ENCODE assay signal across 17 cellular contexts in genomic region chr1:226135709-226136108, GRCh38. TPM values are rescaled to one million over a fixed set of nuclear protein-coding genes. Genes with fewer than 3 reads are reported as not detected.
A peak's percentile ranks its signal among the peaks of the same experiment; 100 is the strongest.
DNase-seq lines count a peak whose midpoint lies in the region; ATAC-seq and TF ChIP-seq lines count a peak whose summit lies in the region.
"Had no signal": no experiment of that assay in that cellular context is flagged by ENCODE, and none has a peak within 500 bp of the region (broad histone marks: within the 10 kb centered on the region; RNA-seq: fewer than 3 reads in every experiment).

No MANE protein-coding gene starts in this region.

- H3K27ac Mint-ChIP-seq in stimulated activated naive B cell treated with anti-CD40 and anti-IgM and Interleukin-4, amounts not matched to agents 10 μg/mL and 1 μg/mL and 100 μg/mL, for 72 hours = peak overlapping the region; percentile 59
- H3K27ac Mint-ChIP-seq: activated naive CD4-positive, alpha-beta T cell treated with anti-CD3 and anti-CD28 coated beads for 36 hours; stimulated activated effector memory CD8-positive, alpha-beta T cell treated with anti-CD3 and anti-CD28 coated beads, Interleukin-12 subunit alpha, Interleukin-12 subunit beta, amount 100 ng/mL, for 72 hours had no signal

- H3K9me3 ChIP-seq in Panc1 (ENCODE audit: control insufficient read depth, insufficient read depth, low read depth, low read length) (no peaks in the 10 kb centered on the region), lower lobe of right lung (no peaks in the 10 kb centered on the region)
- H3K9me3 ChIP-seq: A549, ascending aorta, uterus had no signal

- CTCF ChIA-PET in Panc1 (lab: Charles Lee) = no interaction called here

- H3K27me3 Mint-ChIP-seq in stimulated activated naive B cell treated with anti-CD40 and anti-IgM and Interleukin-4, amounts not matched to agents 10 μg/mL and 1 μg/mL and 100 μg/mL, for 72 hours = no peaks in the 10 kb centered on the region

- in situ Hi-C loops in Panc1 (cut with HindIII; ENCODE audit: low pct_unique_long_range_greater_than_20kb, low sequenced_read_pairs) = no loop called here

- no peak overlapping the region for H3K4me3 ChIP-seq in Panc1 (ENCODE audit: low read depth in 2 of 2, low read length in 2 of 2)
- H3K4me3 ChIP-seq in lower lobe of right lung = no peak overlapping the region
- H3K4me3 ChIP-seq: A549, SK-N-MC, uterus had no signal

- intact Hi-C loops in Panc1 (cut with micrococcal nuclease; ENCODE audit: unreplicated experiment) = no loop called here
- intact Hi-C loops in lower lobe of right lung (cut with DNase I) = no loop called here

- ATAC-seq in Panc1 = peak; percentile 17; the same call in 1 of the 2 replicates
- no peak for ATAC-seq in lower lobe of right lung
- ATAC-seq in stimulated activated naive B cell treated with anti-CD40 and anti-IgM and Interleukin-4, amounts not matched to agents 10 μg/mL and 1 μg/mL and 100 μg/mL, for 72 hours (replicated peaks) = no peak
- ATAC-seq: stimulated activated effector memory CD8-positive, alpha-beta T cell treated with anti-CD3 and anti-CD28 coated beads, Interleukin-12 subunit alpha, Interleukin-12 subunit beta, amount 100 ng/mL, for 72 hours had no signal

- no peak overlapping the region for H3K4me3 Mint-ChIP-seq in stimulated activated naive B cell treated with anti-CD40 and anti-IgM and Interleukin-4, amounts not matched to agents 10 μg/mL and 1 μg/mL and 100 μg/mL, for 72 hours
- H3K4me3 Mint-ChIP-seq: activated naive CD4-positive, alpha-beta T cell treated with anti-CD3 and anti-CD28 coated beads for 36 hours; stimulated activated effector memory CD8-positive, alpha-beta T cell treated with anti-CD3 and anti-CD28 coated beads, Interleukin-12 subunit alpha, Interleukin-12 subunit beta, amount 100 ng/mL, for 72 hours had no signal

- H3K36me3 ChIP-seq in Panc1 (ENCODE audit: control insufficient read depth, insufficient read depth, low read length) (no peaks in the 10 kb centered on the region), lower lobe of right lung (no peaks in the 10 kb centered on the region)
- H3K36me3 ChIP-seq: ascending aorta, uterus had no signal

- peak; percentile 2 for DNase-seq in SHP77 treated with DMSO at 0.1 percent for 48 hours (lab: John Stamatoyannopoulos, UW)
- no peak for DNase-seq in SHP77 (lab: John Stamatoyannopoulos, UW)
- no peak for DNase-seq in Panc1 (ENCODE audit: low read depth, low spot score)
- no peak for DNase-seq in lower lobe of right lung
- no peak for DNase-seq in stimulated activated naive B cell treated with anti-CD40 and anti-IgM and Interleukin-4, amounts not matched to agents 10 μg/mL and 1 μg/mL and 100 μg/mL, for 72 hours
- DNase-seq in NCI-H526 treated with DMSO at 0.1 percent for 48 hours (lab: John Stamatoyannopoulos, UW) = no peak
- no peak for DNase-seq in SKM-1 treated with dmso at 0.1 percent for 144 hours (lab: John Stamatoyannopoulos, UW; ENCODE audit: unreplicated experiment)
- no peak for DNase-seq in SIG-M5 (lab: John Stamatoyannopoulos, UW)
- DNase-seq: activated CD4-positive, alpha-beta T cell treated with anti-CD3 and anti-CD28 coated beads for 48 hours; activated naive CD4-positive, alpha-beta T cell treated with anti-CD3 and anti-CD28 coated beads for 36 hours; H9; Kasumi-1 had no signal

- H3K4me1 ChIP-seq in Panc1 (ENCODE audit: control insufficient read depth, insufficient read depth, low read length) = no peaks in the 10 kb centered on the region
- peaks cover 24% of the 10 kb centered on the region for H3K4me1 ChIP-seq in lower lobe of right lung
- H3K4me1 ChIP-seq: uterus had no signal

- H3K4me1 Mint-ChIP-seq in stimulated activated naive B cell treated with anti-CD40 and anti-IgM and Interleukin-4, amounts not matched to agents 10 μg/mL and 1 μg/mL and 100 μg/mL, for 72 hours = peaks cover 31 to 52% of the 10 kb centered on the region in 2 donors
- H3K4me1 Mint-ChIP-seq: stimulated activated effector memory CD8-positive, alpha-beta T cell treated with anti-CD3 and anti-CD28 coated beads, Interleukin-12 subunit alpha, Interleukin-12 subunit beta, amount 100 ng/mL, for 72 hours had no signal

- no TSS peak for BruUV-seq in Panc1 (replicated peaks; lab: Mats Ljungman, UMichigan)

- H3K9me3 Mint-ChIP-seq in stimulated activated naive B cell treated with anti-CD40 and anti-IgM and Interleukin-4, amounts not matched to agents 10 μg/mL and 1 μg/mL and 100 μg/mL, for 72 hours = peaks cover 4 to 6% of the 10 kb centered on the region in 2 donors
- H3K9me3 Mint-ChIP-seq: activated naive CD4-positive, alpha-beta T cell treated with anti-CD3 and anti-CD28 coated beads for 36 hours; H9; stimulated activated effector memory CD8-positive, alpha-beta T cell treated with anti-CD3 and anti-CD28 coated beads, Interleukin-12 subunit alpha, Interleukin-12 subunit beta, amount 100 ng/mL, for 72 hours had no signal

- TF ChIP-seq CTCF in Panc1 (IDR thresholded peaks at IDR 0.05) (no peak), lower lobe of right lung (IDR thresholded peaks at IDR 0.05) (no peak)

- H3K36me3 Mint-ChIP-seq in stimulated activated naive B cell treated with anti-CD40 and anti-IgM and Interleukin-4, amounts not matched to agents 10 μg/mL and 1 μg/mL and 100 μg/mL, for 72 hours = peaks cover 3 to 9% of the 10 kb centered on the region in 2 donors

- no peak overlapping the region for H3K27ac ChIP-seq in Panc1 (ENCODE audit: low read length)
- peak overlapping the region; percentile 15 for H3K27ac ChIP-seq in lower lobe of right lung
- H3K27ac ChIP-seq: ascending aorta, SK-N-MC, uterus had no signal

- no peaks in the 10 kb centered on the region for H3K27me3 ChIP-seq in Panc1 (ENCODE audit: control insufficient read depth, insufficient read depth, low read length)
- H3K27me3 ChIP-seq in lower lobe of right lung (ENCODE audit: low read depth) = no peaks in the 10 kb centered on the region
- H3K27me3 ChIP-seq: ascending aorta, uterus had no signal

- POLR2A ChIA-PET in Panc1 (lab: Charles Lee) = no interaction called here

RNA-seq across cellular contexts. Expression of gene ACBD3, which starts 50.8 kb away (rescaled TPM):
- total RNA-seq in Panc1 (2021; ENCODE audit: unreplicated experiment) (31.2 TPM), lower lobe of right lung (41.3 TPM)
- 20.8 TPM for polyA plus RNA-seq in Panc1 (2012; ENCODE audit: insufficient read length)
